Comparison of ENCODE assay signal across 8 cellular contexts in the genomic region with DNA sequence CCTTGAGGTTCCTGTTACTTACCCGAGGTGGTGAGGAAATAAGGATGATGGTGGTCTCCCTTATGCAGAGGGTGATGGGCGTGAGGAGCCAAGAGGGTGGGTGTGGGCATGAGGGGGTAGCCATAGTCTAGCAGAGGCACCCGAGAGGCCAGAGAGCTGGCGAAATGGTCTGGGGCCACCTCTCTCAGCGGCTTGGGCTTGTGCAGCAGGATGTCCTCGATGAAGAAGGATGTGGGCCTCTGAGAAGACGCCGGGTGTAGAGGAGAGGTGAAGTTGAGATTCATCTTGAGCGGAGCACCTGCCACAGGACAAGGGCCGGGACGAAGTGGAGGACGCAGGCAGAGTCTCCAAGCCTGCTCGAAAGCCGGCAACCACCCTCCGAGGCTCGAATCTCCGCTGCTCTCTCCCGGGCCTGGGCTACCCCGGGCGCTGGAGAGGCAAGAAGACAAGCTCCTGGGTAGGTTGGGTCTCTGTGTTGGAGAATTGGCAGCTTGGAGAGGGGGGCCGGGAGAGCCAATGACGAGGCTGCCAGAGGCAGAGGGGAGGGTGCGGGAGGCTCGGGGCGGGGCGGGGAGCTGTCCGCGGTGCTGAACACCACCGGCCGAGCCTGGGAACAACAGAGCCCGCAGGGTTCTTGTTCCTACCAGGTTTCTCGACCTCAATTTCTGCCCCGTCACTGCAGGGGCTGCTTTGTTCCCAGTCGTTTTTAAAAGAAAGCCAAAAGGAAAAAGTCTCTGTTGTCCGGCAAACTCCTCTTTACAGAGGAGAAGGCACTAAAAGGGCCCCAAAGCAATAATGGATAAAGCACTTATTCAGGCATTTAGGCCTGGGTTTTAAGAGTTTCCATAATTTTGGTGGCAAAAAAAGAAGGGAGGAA. TPM values are rescaled to one million over a fixed set of nuclear protein-coding genes. Genes with fewer than 3 reads are reported as not detected.
DNase-seq lines count a peak whose midpoint lies in the region; ATAC-seq and TF ChIP-seq lines count a peak whose summit lies in the region.

Gene BSX (minus strand): TSS at position 447 of the 877 bp plus-strand sequence. CDS start 163 bp downstream, at position 284.

- intact Hi-C loops in body of pancreas (cut with DNase I), result no loop called here

- TF ChIP-seq POLR2A in body of pancreas (IDR thresholded peaks at IDR 0.05), result no peak

- H3K4me1 Mint-ChIP-seq in T-helper 2 cell treated with Interferon-gamma antibody and Interleukin-4, amounts not matched to agents 5 μg/mL and 100 μg/mL, for 36 hours (ENCODE audit: low read depth), result peaks cover 3% of the 10 kb centered on the region

- TF ChIP-seq RAD21 in liver (IDR thresholded peaks at IDR 0.05), result no peak

- H3K27me3 ChIP-seq in body of pancreas, result peaks cover 0 to 59% of the 10 kb centered on the region in 2 donors
- H3K27me3 ChIP-seq in liver (ENCODE audit: control insufficient read depth in 4 of 4, insufficient read depth in 4 of 4, low read length in 3 of 4), result peaks cover 8 to 36% (median 34%) of the 10 kb centered on the region in 4 donors

- DNase-seq in AG08395 (ENCODE audit: low spot score) (peak; percentile 63), HPDE6-E6E7 (ENCODE audit: extremely low spot score) (peak; percentile 59), body of pancreas (peak; percentile 54 to 72 (median 65)), NCI-H345 (lab: John Stamatoyannopoulos, UW) (no peak), NCI-H187 (lab: John Stamatoyannopoulos, UW) (no peak)
- peak; percentile 28 for DNase-seq in T-helper 2 cell treated with Interferon-gamma antibody and Interleukin-4, amounts not matched to agents 5 μg/mL and 100 μg/mL, for 36 hours (ENCODE audit: low spot score)
- DNase-seq in stimulated activated CD8-positive, alpha-beta memory T cell treated with anti-CD3 and anti-CD28 coated beads, Interleukin-2, amount 100 ng/mL, for 48 hours (ENCODE audit: low read depth in 2 of 2), result peak; percentile 39 to 48

- peaks cover 21% of the 10 kb centered on the region for H3K4me1 ChIP-seq in body of pancreas
- peaks cover 4 to 25% (median 10%) of the 10 kb centered on the region in 4 donors for H3K4me1 ChIP-seq in liver (ENCODE audit: control insufficient read depth in 4 of 4, insufficient read depth in 4 of 4, low read length in 3 of 4)

- H3K27ac ChIP-seq in body of pancreas (no peak within 1 kb of the TSS), liver (ENCODE audit: low read depth in 1 of 2, low read length in 2 of 2) (no peak within 1 kb of the TSS)

- H3K9ac ChIP-seq in liver (ENCODE audit: low read depth in 1 of 2, low read length in 2 of 2), result no peak within 1 kb of the TSS

- H3K36me3 Mint-ChIP-seq in T-helper 2 cell treated with Interferon-gamma antibody and Interleukin-4, amounts not matched to agents 5 μg/mL and 100 μg/mL, for 36 hours (ENCODE audit: low read depth), result no peaks in the 10 kb centered on the region

- ATAC-seq in body of pancreas, result peak; percentile 78

- no peaks in the 10 kb centered on the region for H3K9me3 Mint-ChIP-seq in T-helper 2 cell treated with Interferon-gamma antibody and Interleukin-4, amounts not matched to agents 5 μg/mL and 100 μg/mL, for 36 hours

- TF ChIP-seq CTCF in body of pancreas (IDR thresholded peaks at IDR 0.05) (no peak), liver (IDR thresholded peaks at IDR 0.05; ENCODE audit: low read depth, low read length, missing input control) (no peak)

- H3K4me3 Mint-ChIP-seq in T-helper 2 cell treated with Interferon-gamma antibody and Interleukin-4, amounts not matched to agents 5 μg/mL and 100 μg/mL, for 36 hours, result no peak within 1 kb of the TSS

- H3K9me3 ChIP-seq in body of pancreas (no peaks in the 10 kb centered on the region), liver (ENCODE audit: control insufficient read depth in 4 of 4, low read length in 3 of 4) (no peaks in the 10 kb centered on the region)

- H3K27me3 Mint-ChIP-seq in T-helper 2 cell treated with Interferon-gamma antibody and Interleukin-4, amounts not matched to agents 5 μg/mL and 100 μg/mL, for 36 hours (ENCODE audit: low read depth), result peaks cover 89% of the 10 kb centered on the region

- H3K4me3 ChIP-seq in body of pancreas (no peak within 1 kb of the TSS), liver (ENCODE audit: low read depth in 1 of 3, low read length in 3 of 3) (no peak within 1 kb of the TSS)

- H3K36me3 ChIP-seq in body of pancreas (replicated peaks in 1 of 2; ENCODE audit: insufficient read depth in 1 of 2, low read depth in 2 of 2), result no peaks in the 10 kb centered on the region
- H3K36me3 ChIP-seq in liver (ENCODE audit: control insufficient read depth in 4 of 4, insufficient read depth in 3 of 4, low read depth in 1 of 4, low read length in 3 of 4), result no peaks in the 10 kb centered on the region

- 5 to 6% methylated on average over 29 to 35 of the region's 35 CpGs for WGBS in body of pancreas, 2 donors
- WGBS in liver, result 8% methylated on average over 35 of the region's 35 CpGs

- no peak within 1 kb of the TSS for H3K27ac Mint-ChIP-seq in T-helper 2 cell treated with Interferon-gamma antibody and Interleukin-4, amounts not matched to agents 5 μg/mL and 100 μg/mL, for 36 hours

TF ChIP-seq in liver, 16 proteins besides CTCF, POLR2A, EP300 and RAD21:
- TF ChIP-seq, protein P1, sequence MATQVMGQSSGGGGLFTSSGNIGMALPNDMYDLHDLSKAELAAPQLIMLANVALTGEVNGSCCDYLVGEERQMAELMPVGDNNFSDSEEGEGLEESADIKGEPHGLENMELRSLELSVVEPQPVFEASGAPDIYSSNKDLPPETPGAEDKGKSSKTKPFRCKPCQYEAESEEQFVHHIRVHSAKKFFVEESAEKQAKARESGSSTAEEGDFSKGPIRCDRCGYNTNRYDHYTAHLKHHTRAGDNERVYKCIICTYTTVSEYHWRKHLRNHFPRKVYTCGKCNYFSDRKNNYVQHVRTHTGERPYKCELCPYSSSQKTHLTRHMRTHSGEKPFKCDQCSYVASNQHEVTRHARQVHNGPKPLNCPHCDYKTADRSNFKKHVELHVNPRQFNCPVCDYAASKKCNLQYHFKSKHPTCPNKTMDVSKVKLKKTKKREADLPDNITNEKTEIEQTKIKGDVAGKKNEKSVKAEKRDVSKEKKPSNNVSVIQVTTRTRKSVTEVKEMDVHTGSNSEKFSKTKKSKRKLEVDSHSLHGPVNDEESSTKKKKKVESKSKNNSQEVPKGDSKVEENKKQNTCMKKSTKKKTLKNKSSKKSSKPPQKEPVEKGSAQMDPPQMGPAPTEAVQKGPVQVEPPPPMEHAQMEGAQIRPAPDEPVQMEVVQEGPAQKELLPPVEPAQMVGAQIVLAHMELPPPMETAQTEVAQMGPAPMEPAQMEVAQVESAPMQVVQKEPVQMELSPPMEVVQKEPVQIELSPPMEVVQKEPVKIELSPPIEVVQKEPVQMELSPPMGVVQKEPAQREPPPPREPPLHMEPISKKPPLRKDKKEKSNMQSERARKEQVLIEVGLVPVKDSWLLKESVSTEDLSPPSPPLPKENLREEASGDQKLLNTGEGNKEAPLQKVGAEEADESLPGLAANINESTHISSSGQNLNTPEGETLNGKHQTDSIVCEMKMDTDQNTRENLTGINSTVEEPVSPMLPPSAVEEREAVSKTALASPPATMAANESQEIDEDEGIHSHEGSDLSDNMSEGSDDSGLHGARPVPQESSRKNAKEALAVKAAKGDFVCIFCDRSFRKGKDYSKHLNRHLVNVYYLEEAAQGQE (IDR thresholded peaks at IDR 0.05), result peak; percentile 99
- no peak for TF ChIP-seq TAF1 (conservative IDR thresholded peaks at IDR 0.05)
- TF ChIP-seq FOXA2 (IDR thresholded peaks at IDR 0.05), result no peak

RNA-seq across cellular contexts. Expression of gene BSX, which starts in this region (rescaled TPM):
- not detected for total RNA-seq in body of pancreas
- total RNA-seq in liver, result not detected
- polyA plus RNA-seq in liver, result not detected

Comparison
In these comparisons a context has a peak if more than half of its experiments do, and no peak if none do; other contexts are left out.
1. Peak in DNase-seq and ATAC-seq in body of pancreas; RNA of the gene not detected or under 1 TPM.
2. DNase-seq: peak in AG08395 (single experiment), HPDE6-E6E7 (single experiment), T-helper 2 cell treated with Interferon-gamma antibody and Interleukin-4, amounts not matched to agents 5 μg/mL and 100 μg/mL, for 36 hours (single experiment) and stimulated activated CD8-positive, alpha-beta memory T cell treated with anti-CD3 and anti-CD28 coated beads, Interleukin-2, amount 100 ng/mL, for 48 hours (2 of 2); none in NCI-H345 (single experiment) and NCI-H187 (0 of 2).